8 cellular contexts compared by ENCODE assay signal in genomic region chr18:79402977-79403722, GRCh38. TPM values are rescaled to one million over a fixed set of nuclear protein-coding genes. Genes with fewer than 3 reads are reported as not detected.
DNase-seq lines count a peak whose midpoint lies in the region; ATAC-seq, FAIRE-seq and TF ChIP-seq lines count a peak whose summit lies in the region.

No MANE protein-coding gene starts in this region.

- H3K27me3 ChIP-seq in SU-DHL-6 (ENCODE audit: low read length) (no peaks in the 10 kb centered on the region), esophagus muscularis mucosa (no peaks in the 10 kb centered on the region), osteoblast (ENCODE audit: insufficient read depth, low read length) (no peaks in the 10 kb centered on the region)

- TF ChIP-seq CTCF in SU-DHL-6 (IDR thresholded peaks at IDR 0.05; ENCODE audit: insufficient read depth, low read length, poor library complexity, severe bottlenecking) (no peak), esophagus muscularis mucosa (IDR thresholded peaks at IDR 0.05) (no peak), osteoblast (IDR thresholded peaks at IDR 0.05; ENCODE audit: extremely low read depth, low read depth, low read length) (no peak), D721Med (IDR thresholded peaks at IDR 0.05; ENCODE audit: insufficient read depth, missing control alignments) (no peak)

- intact Hi-C loops in esophagus muscularis mucosa (cut with DNase I): no loop called here

- H3K9me2 ChIP-seq in SU-DHL-6 (replicated peaks; ENCODE audit: insufficient read depth, low read length): no peaks in the 10 kb centered on the region

- H3K4me3 ChIP-seq in SU-DHL-6 (ENCODE audit: insufficient read depth, low read length, poor library complexity, severe bottlenecking): no peak overlapping the region
- H3K4me3 ChIP-seq in esophagus muscularis mucosa: peak overlapping the region; percentile 12 to 37 (median 20)
- peak overlapping the region; percentile 55 for H3K4me3 ChIP-seq in osteoblast (ENCODE audit: insufficient read depth, low read length)

- H4K20me1 ChIP-seq in SU-DHL-6 (ENCODE audit: low read depth, low read length) (no peaks in the 10 kb centered on the region), osteoblast (ENCODE audit: insufficient read depth, low read length) (peaks cover 7% of the 10 kb centered on the region)

- TF ChIP-seq POLR2A in esophagus muscularis mucosa (IDR thresholded peaks at IDR 0.05; ENCODE audit: low read depth): no peak

- no peak for ATAC-seq in GM18520 (IDR thresholded peaks at IDR 0.05; ENCODE audit: unreplicated experiment)

- H3K79me2 ChIP-seq in SU-DHL-6 (ENCODE audit: insufficient read depth, low read length): peaks cover 26% of the 10 kb centered on the region; the same call in 1 of the 2 replicates
- no peaks in the 10 kb centered on the region for H3K79me2 ChIP-seq in osteoblast (ENCODE audit: insufficient read depth, low read length)

- no peak overlapping the region for H3K9ac ChIP-seq in SU-DHL-6 (ENCODE audit: low read length)

- no peaks in the 10 kb centered on the region for H3K36me3 ChIP-seq in SU-DHL-6 (ENCODE audit: low read length)
- no peaks in the 10 kb centered on the region for H3K36me3 ChIP-seq in esophagus muscularis mucosa
- no peaks in the 10 kb centered on the region for H3K36me3 ChIP-seq in osteoblast (ENCODE audit: insufficient read depth, low read length)

- H3K4me2 ChIP-seq in SU-DHL-6 (ENCODE audit: low read depth, low read length, poor library complexity, severe bottlenecking) (peak overlapping the region; percentile 5), osteoblast (ENCODE audit: insufficient read depth, low read length) (peak overlapping the region; percentile 68)

- H2AFZ ChIP-seq in SU-DHL-6 (ENCODE audit: low read depth, low read length, severe bottlenecking) (no peak overlapping the region), osteoblast (ENCODE audit: low read length) (peak overlapping the region; percentile 20)

- H3K27ac ChIP-seq in SU-DHL-6 (ENCODE audit: low read depth, low read length) (no peak overlapping the region), esophagus muscularis mucosa (replicated peaks in 1 of 4) (peak overlapping the region; percentile 85 to 91 (median 91)), osteoblast (ENCODE audit: low read depth, low read length) (no peak overlapping the region)

- H3K9me3 ChIP-seq in SU-DHL-6 (ENCODE audit: insufficient read depth, low read length): no peaks in the 10 kb centered on the region
- no peaks in the 10 kb centered on the region for H3K9me3 ChIP-seq in esophagus muscularis mucosa
- H3K9me3 ChIP-seq in osteoblast (ENCODE audit: low read depth, low read length): no peaks in the 10 kb centered on the region

- H3K4me1 ChIP-seq in esophagus muscularis mucosa (peaks cover 54 to 86% (median 81%) of the 10 kb centered on the region in 4 donors), osteoblast (ENCODE audit: insufficient read depth, low read length) (no peaks in the 10 kb centered on the region)

- no peak for TF ChIP-seq EP300 in esophagus muscularis mucosa (IDR thresholded peaks at IDR 0.05)

- 41% methylated on average over 25 of the region's 27 CpGs for WGBS in esophagus muscularis mucosa

- no peak for FAIRE-seq in D721Med (lab: Jason Lieb, UNC)

- DNase-seq in GM03348 (ENCODE audit: low spot score) (peak; percentile 91), esophagus muscularis mucosa (ENCODE audit: extremely low spot score) (no peak), osteoblast (ENCODE audit: insufficient read length, low spot score, missing footprints) (peak; percentile 99), NCI-H526 treated with DMSO at 0.1 percent for 48 hours (lab: John Stamatoyannopoulos, UW) (no peak), D721Med (ENCODE audit: insufficient read length, low spot score) (no peak), NCI-H1436 (lab: John Stamatoyannopoulos, UW) (no peak)

- peaks cover 8% of the 10 kb centered on the region; the same call in 1 of the 2 replicates for H3F3A ChIP-seq in SU-DHL-6 (ENCODE audit: insufficient read depth)

RNA-seq across cellular contexts. Expression of gene NFATC1, which starts 7.4 kb away (rescaled TPM):
- total RNA-seq in esophagus muscularis mucosa (10 to 100 TPM; 15.0 to 22.0 (median 17.8) TPM), osteoblast (5.3 and 6.2 TPM in 2 replicates)

Comparison
In these comparisons a context has a peak if more than half of its experiments do, and no peak if none do; other contexts are left out.
1. DNase-seq: peak in GM03348 (single experiment) and osteoblast (single experiment); none in esophagus muscularis mucosa (single experiment), NCI-H526 treated with DMSO at 0.1 percent for 48 hours (single experiment), D721Med (single experiment) and NCI-H1436 (single experiment).
2. H3K27ac ChIP-seq: peak in esophagus muscularis mucosa (4 of 4); none in SU-DHL-6 (single experiment) and osteoblast (single experiment).